8 cellular contexts compared by ENCODE assay signal in genomic region chr3:38496131-38496910, GRCh38. TPM values are rescaled to one million over a fixed set of nuclear protein-coding genes. Genes with fewer than 3 reads are reported as not detected.
DNase-seq lines count a peak whose midpoint lies in the region; TF ChIP-seq lines count a peak whose summit lies in the region.

EXOG (plus strand) TSS chr3:38496340; CDS start chr3:38496368, 28 bp downstream.

- H3K27ac Mint-ChIP-seq in nephron = peak within 1 kb of the TSS; percentile 71 to 91 (median 91)
- H3K27ac Mint-ChIP-seq in stimulated activated naive CD8-positive, alpha-beta T cell treated with anti-CD3 and anti-CD28 coated beads, Interleukin-15, Interleukin-2, amounts not matched to agents 100 ng/mL and 50 ng/mL, for 24 hours = peak within 1 kb of the TSS; percentile 93

- H3K4me3 Mint-ChIP-seq in nephron = peak within 1 kb of the TSS; percentile 91 to 93 (median 91)
- peak within 1 kb of the TSS; percentile 97 for H3K4me3 Mint-ChIP-seq in stimulated activated naive CD8-positive, alpha-beta T cell treated with anti-CD3 and anti-CD28 coated beads, Interleukin-15, Interleukin-2, amounts not matched to agents 100 ng/mL and 50 ng/mL, for 24 hours

- H3K4me3 ChIP-seq in H7 (ENCODE audit: insufficient read depth, low read depth, low read length) (peak within 1 kb of the TSS; percentile 64), fibroblast of the aortic adventitia (ENCODE audit: low read depth, low read length) (peak within 1 kb of the TSS; percentile 91)

- peaks cover 21% of the 10 kb centered on the region for H3K36me3 Mint-ChIP-seq in nephron (ENCODE audit: low read depth)
- peaks cover 25% of the 10 kb centered on the region for H3K36me3 Mint-ChIP-seq in stimulated activated naive CD8-positive, alpha-beta T cell treated with anti-CD3 and anti-CD28 coated beads, Interleukin-15, Interleukin-2, amounts not matched to agents 100 ng/mL and 50 ng/mL, for 24 hours (ENCODE audit: low read depth)

- H3K36me3 ChIP-seq in H7 (replicated peaks; ENCODE audit: control insufficient read depth, insufficient read depth, low read length) = peaks cover 1% of the 10 kb centered on the region; the same call in 1 of the 2 replicates

- H3K9me3 Mint-ChIP-seq in nephron = no peaks in the 10 kb centered on the region
- H3K9me3 Mint-ChIP-seq in stimulated activated naive CD8-positive, alpha-beta T cell treated with anti-CD3 and anti-CD28 coated beads, Interleukin-15, Interleukin-2, amounts not matched to agents 100 ng/mL and 50 ng/mL, for 24 hours = no peaks in the 10 kb centered on the region

- peak; percentile 85 for TF ChIP-seq CTCF in fibroblast of the aortic adventitia (IDR thresholded peaks at IDR 0.05; ENCODE audit: insufficient read depth, low read length)
- TF ChIP-seq CTCF in nephron (IDR thresholded peaks at IDR 0.05; ENCODE audit: unreplicated experiment in 3 of 3) = peak; percentile 91 to 95 (median 91)

- TF ChIP-seq POLR2A in Raji (IDR thresholded peaks at IDR 0.05; ENCODE audit: insufficient read depth, low read depth, low read length) = peak; percentile 75

- in situ Hi-C loops in G401 (cut with HindIII; ENCODE audit: low sequenced_read_pairs) = no loop called here

- DNase-seq in G401 (ENCODE audit: low spot score) (peak; percentile 92), H7 (peak; percentile 99), M059J (ENCODE audit: low read depth) (peak; percentile 85), fibroblast of the aortic adventitia (ENCODE audit: low read depth) (peak; percentile 90)
- DNase-seq in activated T-helper 9 cell treated with anti-CD3 and anti-CD28 coated beads, Interleukin-2, amount 50 U/mL, for 16 hours (ENCODE audit: low read depth) = peak; percentile 93

- H3K27me3 Mint-ChIP-seq in nephron (ENCODE audit: low read depth) = no peaks in the 10 kb centered on the region
- H3K27me3 Mint-ChIP-seq in stimulated activated naive CD8-positive, alpha-beta T cell treated with anti-CD3 and anti-CD28 coated beads, Interleukin-15, Interleukin-2, amounts not matched to agents 100 ng/mL and 50 ng/mL, for 24 hours = no peaks in the 10 kb centered on the region

- no peaks in the 10 kb centered on the region for H3K27me3 ChIP-seq in H7 (ENCODE audit: control insufficient read depth, insufficient read depth, low read length)

- peaks cover 39% of the 10 kb centered on the region for H3K4me1 Mint-ChIP-seq in nephron
- H3K4me1 Mint-ChIP-seq in stimulated activated naive CD8-positive, alpha-beta T cell treated with anti-CD3 and anti-CD28 coated beads, Interleukin-15, Interleukin-2, amounts not matched to agents 100 ng/mL and 50 ng/mL, for 24 hours (ENCODE audit: low read depth) = peaks cover 13% of the 10 kb centered on the region

RNA-seq across cellular contexts. Expression of gene EXOG, which starts in this region (rescaled TPM):
- 16.6 and 18.2 TPM in 2 replicates for total RNA-seq in G401 (2014; rRNA removed; shearing (Covaris generic))
- 3.5 and 5.6 TPM in 2 replicates for total RNA-seq in H7 (2014; rRNA removed; shearing (Covaris generic))
- 6.5 and 6.8 TPM in 2 replicates for total RNA-seq in M059J (2014; rRNA removed; shearing (Covaris generic))
- 14.4 and 39.6 TPM in 2 replicates for total RNA-seq in fibroblast of the aortic adventitia (ENCODE audit: low replicate concordance)

Comparison
In these comparisons a context has a peak if more than half of its experiments do, and no peak if none do; other contexts are left out.
1. Peak in every context shown above with its lines: DNase-seq and H3K4me3 ChIP-seq.